In the genomic region with DNA sequence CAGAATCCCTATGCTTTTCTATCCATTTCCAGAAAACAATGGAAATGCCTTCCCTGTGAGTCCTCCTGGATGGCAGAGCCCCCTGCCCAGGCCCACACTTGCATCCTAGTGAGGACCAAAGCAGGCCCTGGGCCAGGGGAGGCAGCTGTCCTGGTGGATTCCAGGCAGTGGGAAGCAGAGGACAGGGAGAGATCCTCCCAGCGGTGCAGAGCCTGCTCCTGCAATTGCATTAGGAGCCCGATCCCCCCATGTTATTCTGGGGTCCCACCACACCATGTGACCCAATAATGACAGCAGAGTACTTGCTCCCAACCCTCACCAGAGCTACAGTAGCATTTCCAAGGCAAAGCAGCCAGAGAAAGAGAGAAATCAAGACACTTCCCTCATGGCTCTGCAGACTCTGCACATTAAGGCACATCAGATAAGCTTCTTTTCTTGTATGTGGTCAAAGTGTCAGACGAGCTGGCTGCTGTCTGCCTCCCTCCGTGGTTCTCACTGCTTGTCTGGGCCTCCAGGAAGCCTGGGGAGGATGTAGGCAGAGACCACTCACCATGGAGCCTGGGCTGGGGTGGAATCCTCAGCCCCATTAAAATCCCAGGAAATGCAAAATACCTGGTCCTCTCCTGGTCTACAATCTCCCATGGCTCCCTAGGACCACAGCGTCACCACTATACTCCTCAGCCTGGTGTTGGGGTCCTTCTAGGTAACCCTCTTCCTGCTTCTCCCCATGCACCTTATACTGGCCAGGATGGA, we compare ENCODE assay signal across 15 cellular contexts. TPM values are rescaled to one million over a fixed set of nuclear protein-coding genes. Genes with fewer than 3 reads are reported as not detected.
DNase-seq lines count a peak whose midpoint lies in the region; ATAC-seq and TF ChIP-seq lines count a peak whose summit lies in the region.
"Had no signal": no experiment of that assay in that cellular context is flagged by ENCODE, and none has a peak within 500 bp of the region (broad histone marks: within the 10 kb centered on the region; RNA-seq: fewer than 3 reads in every experiment).

No MANE protein-coding gene starts in this region.

- H3K27ac ChIP-seq in breast epithelium: no peak overlapping the region
- H3K27ac ChIP-seq: body of pancreas, SJCRH30, thyroid gland had no signal

- H3K27me3 Mint-ChIP-seq in chondrocyte (ENCODE audit: low read depth): peaks cover 8% of the 10 kb centered on the region
- no peaks in the 10 kb centered on the region for H3K27me3 Mint-ChIP-seq in stimulated activated memory B cell treated with anti-CD40 and anti-IgM and Interleukin-4, amounts not matched to agents 10 μg/mL and 1 μg/mL and 100 μg/mL, for 72 hours

- no peak for ATAC-seq in stimulated activated memory B cell treated with anti-CD40 and anti-IgM and Interleukin-4, amounts not matched to agents 10 μg/mL and 1 μg/mL and 100 μg/mL, for 72 hours
- ATAC-seq: body of pancreas, left ventricle myocardium superior had no signal

- H3K27me3 ChIP-seq in breast epithelium: no peaks in the 10 kb centered on the region
- H3K27me3 ChIP-seq: body of pancreas, thyroid gland had no signal

- DNase-seq in activated gamma-delta T cell treated with Interleukin-2 at 50 U/mL for 16 hours (peak; percentile 69), activated gamma-delta T cell (lab: John Stamatoyannopoulos, UW) (no peak), T-helper 9 cell (peak; percentile 48), chondrocyte (ENCODE audit: low spot score) (peak; percentile 54), HPDE6-E6E7 (ENCODE audit: extremely low spot score) (no peak), breast epithelium (ENCODE audit: low spot score in 2 of 2) (no peak), NCI-H2227 treated with DMSO at 0.1 percent for 48 hours (lab: John Stamatoyannopoulos, UW) (no peak)
- DNase-seq: body of pancreas, Calu3, left ventricle myocardium superior, NCI-H1694, SJCRH30, thyroid gland had no signal

- no peaks in the 10 kb centered on the region for H3K9me3 Mint-ChIP-seq in chondrocyte (ENCODE audit: low read depth)
- H3K9me3 Mint-ChIP-seq in stimulated activated memory B cell treated with anti-CD40 and anti-IgM and Interleukin-4, amounts not matched to agents 10 μg/mL and 1 μg/mL and 100 μg/mL, for 72 hours: peaks cover 3% of the 10 kb centered on the region

- H3K4me1 ChIP-seq in breast epithelium: no peaks in the 10 kb centered on the region
- H3K4me1 ChIP-seq: body of pancreas, SJCRH30, thyroid gland had no signal

- intact Hi-C loops in breast epithelium (cut with DNase I; ENCODE audit: low total_unique reads): no loop called here

- peak overlapping the region; percentile 25 for H3K27ac Mint-ChIP-seq in chondrocyte (ENCODE audit: unreplicated experiment)
- H3K27ac Mint-ChIP-seq in stimulated activated memory B cell treated with anti-CD40 and anti-IgM and Interleukin-4, amounts not matched to agents 10 μg/mL and 1 μg/mL and 100 μg/mL, for 72 hours: peak overlapping the region; percentile 8

- TF ChIP-seq CTCF in chondrocyte (IDR thresholded peaks at IDR 0.05) (no peak), breast epithelium (IDR thresholded peaks at IDR 0.05) (no peak)

- H3K4me1 Mint-ChIP-seq in chondrocyte (ENCODE audit: low read depth): no peaks in the 10 kb centered on the region
- H3K4me1 Mint-ChIP-seq in stimulated activated memory B cell treated with anti-CD40 and anti-IgM and Interleukin-4, amounts not matched to agents 10 μg/mL and 1 μg/mL and 100 μg/mL, for 72 hours: peaks cover 26% of the 10 kb centered on the region

- TF ChIP-seq POLR2A in breast epithelium (IDR thresholded peaks at IDR 0.05): no peak

- H3K36me3 ChIP-seq in breast epithelium: no peaks in the 10 kb centered on the region
- H3K36me3 ChIP-seq: SJCRH30, thyroid gland had no signal

- H3K4me3 ChIP-seq in breast epithelium: no peak overlapping the region
- H3K4me3 ChIP-seq: body of pancreas, SJCRH30, thyroid gland had no signal

- no peaks in the 10 kb centered on the region for H3K36me3 Mint-ChIP-seq in chondrocyte (ENCODE audit: low read depth)
- H3K36me3 Mint-ChIP-seq in stimulated activated memory B cell treated with anti-CD40 and anti-IgM and Interleukin-4, amounts not matched to agents 10 μg/mL and 1 μg/mL and 100 μg/mL, for 72 hours: peaks cover 5% of the 10 kb centered on the region

- H3K9me3 ChIP-seq in breast epithelium: no peaks in the 10 kb centered on the region
- H3K9me3 ChIP-seq: body of pancreas, SJCRH30, thyroid gland had no signal

- H3K4me3 Mint-ChIP-seq in chondrocyte (ENCODE audit: unreplicated experiment): no peak overlapping the region
- no peak overlapping the region for H3K4me3 Mint-ChIP-seq in stimulated activated memory B cell treated with anti-CD40 and anti-IgM and Interleukin-4, amounts not matched to agents 10 μg/mL and 1 μg/mL and 100 μg/mL, for 72 hours

RNA-seq across cellular contexts. Expression of a gene that starts 54.9 kb away (rescaled TPM):
- 1.8 to 2.9 TPM in 2 of 3 replicates, not detected in the other for total RNA-seq in chondrocyte
- total RNA-seq in breast epithelium: 1 to 10 TPM; 1.9 to 9.1 (median 5.6) TPM
- total RNA-seq: NCI-H460 had no signal

Comparison
In these comparisons a context has a peak if more than half of its experiments do, and no peak if none do; other contexts are left out.
1. DNase-seq: peak in activated gamma-delta T cell treated with Interleukin-2 at 50 U/mL for 16 hours (single experiment), T-helper 9 cell (single experiment) and chondrocyte (single experiment); none in activated gamma-delta T cell (single experiment), HPDE6-E6E7 (single experiment), breast epithelium (0 of 2) and NCI-H2227 treated with DMSO at 0.1 percent for 48 hours (single experiment).